Comparison of ENCODE assay signal across 27 cellular contexts in the genomic region with DNA sequence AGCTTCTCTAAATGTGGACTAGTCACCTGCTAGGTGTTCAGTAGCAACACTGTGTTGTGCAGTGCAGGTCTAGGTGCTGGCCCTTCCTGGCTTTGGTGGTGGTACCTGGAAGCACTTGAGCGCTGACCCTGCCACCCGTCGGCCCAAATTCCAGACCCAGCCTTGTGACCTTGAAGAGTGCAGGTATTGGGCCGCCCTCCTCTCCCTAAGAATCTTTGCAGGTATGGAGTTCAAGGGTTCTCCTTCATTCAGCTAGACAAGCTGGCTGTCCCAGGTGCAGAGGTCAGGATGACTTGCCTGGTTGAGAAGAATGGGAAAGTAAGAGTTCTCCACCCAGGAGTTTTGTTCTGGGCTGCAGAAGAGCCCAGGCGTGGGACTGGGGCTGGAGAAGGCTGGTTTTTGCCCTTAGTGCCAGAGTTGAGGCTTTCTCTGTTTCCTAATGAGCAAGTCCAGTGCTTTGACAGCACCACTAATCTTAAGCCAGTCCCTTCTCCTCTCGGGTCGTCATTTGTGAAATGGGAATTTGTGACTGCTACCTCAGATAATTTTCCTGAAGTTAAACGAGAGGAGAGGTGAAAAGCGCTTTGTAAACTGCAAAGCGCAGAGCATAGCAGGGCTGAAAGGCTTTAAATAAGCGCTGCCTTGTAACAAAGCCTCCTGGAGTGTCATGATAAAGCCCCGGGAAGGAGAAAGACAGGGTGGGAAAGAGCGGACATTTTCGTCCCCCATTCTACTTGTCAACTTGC. TPM values are rescaled to one million over a fixed set of nuclear protein-coding genes. Genes with fewer than 3 reads are reported as not detected.
DNase-seq lines count a peak whose midpoint lies in the region; ATAC-seq, FAIRE-seq and TF ChIP-seq lines count a peak whose summit lies in the region.
"Had no signal": no experiment of that assay in that cellular context is flagged by ENCODE, and none has a peak within 500 bp of the region (broad histone marks: within the 10 kb centered on the region; RNA-seq: fewer than 3 reads in every experiment).

No MANE protein-coding gene starts in this region.

- H3K9me3 ChIP-seq in HepG2 (ENCODE audit: low read length) (no peaks in the 10 kb centered on the region), right lobe of liver (no peaks in the 10 kb centered on the region), endodermal cell (ENCODE audit: control insufficient read depth, low read length) (no peaks in the 10 kb centered on the region), WERI-Rb-1 (ENCODE audit: severe bottlenecking) (no peaks in the 10 kb centered on the region)

- H3K36me3 ChIP-seq in HepG2 (replicated peaks in 1 of 2; ENCODE audit: control insufficient read depth in 1 of 2, insufficient read depth in 2 of 2, low read length in 2 of 2) = no peaks in the 10 kb centered on the region
- no peaks in the 10 kb centered on the region for H3K36me3 ChIP-seq in right lobe of liver
- H3K36me3 ChIP-seq in endodermal cell (ENCODE audit: control insufficient read depth, insufficient read depth, low read length) = no peaks in the 10 kb centered on the region
- peaks cover 6% of the 10 kb centered on the region for H3K36me3 ChIP-seq in WERI-Rb-1

- peak overlapping the region; percentile 43 for H3K4me3 Mint-ChIP-seq in endodermal cell
- H3K4me3 Mint-ChIP-seq in nephron = peak overlapping the region in 2 of 3 experiments; percentile 22 to 47
- H3K4me3 Mint-ChIP-seq: natural killer cell; T-helper 1 cell treated with Interleukin-12 subunit alpha and Interleukin-12 subunit beta and Interleukin-4 antibody, amounts not matched to agents 30 μg/mL and 1 μg/mL, for 36 hours had no signal

- H2AFZ ChIP-seq in HepG2 (ENCODE audit: low read length) = no peak overlapping the region

- POLR2A ChIA-PET in HepG2 (lab: Yijun Ruan, JAX) = no interaction called here

- H4K20me1 ChIP-seq in HepG2 (ENCODE audit: insufficient read depth, low read length) = no peaks in the 10 kb centered on the region

- H3K27ac Mint-ChIP-seq in endodermal cell (no peak overlapping the region), nephron (no peak overlapping the region)
- H3K27ac Mint-ChIP-seq: activated naive CD4-positive, alpha-beta T cell treated with anti-CD3 and anti-CD28 coated beads, Interleukin-2, amount 50 U/mL, for 24 hours; natural killer cell; progenitor cell of endocrine pancreas; T-helper 1 cell treated with Interleukin-12 subunit alpha and Interleukin-12 subunit beta and Interleukin-4 antibody, amounts not matched to agents 30 μg/mL and 1 μg/mL, for 36 hours had no signal

- BruUV-seq in HepG2 (replicated peaks; lab: Mats Ljungman, UMichigan) = no TSS peak

- 38% methylated on average over 14 of the region's 14 CpGs for WGBS in HepG2 (ENCODE audit: low lambda C conversion rate)
- WGBS in right lobe of liver (ENCODE audit: insufficient coverage, low coverage, low lambda C conversion rate, missing lambda C conversion rate) = 16% methylated on average over 14 of the region's 14 CpGs
- 7 to 8% methylated on average over 11 to 14 of the region's 14 CpGs for WGBS in endodermal cell (ENCODE audit: insufficient coverage in 1 of 2, insufficient read length in 1 of 2), 2 experiments

- TF ChIP-seq CTCF in HepG2 (CRISPR knock-in tag; IDR thresholded peaks at IDR 0.05) (no peak), right lobe of liver (IDR thresholded peaks at IDR 0.05) (no peak), endodermal cell (conservative IDR thresholded peaks at IDR 0.05) (no peak), nephron (IDR thresholded peaks at IDR 0.05; ENCODE audit: unreplicated experiment in 3 of 3) (no peak), WERI-Rb-1 (IDR thresholded peaks at IDR 0.05; ENCODE audit: low read depth, low read length) (no peak)

- in situ Hi-C loops in HepG2 (cut with HindIII; ENCODE audit: extremely low pct_ligation_motif_present, low pct_unique_long_range_greater_than_20kb) = no loop called here

- CTCF ChIA-PET in HepG2 (lab: Yijun Ruan, JAX; ENCODE audit: low intra/inter-chr PET ratio, low total read pairs) = no interaction called here

- DNase-seq in HepG2 (ENCODE audit: low spot score) (no peak), right lobe of liver (no peak), endodermal cell (peak; percentile 59), WERI-Rb-1 (no peak)
- DNase-seq in stimulated activated CD8-positive, alpha-beta memory T cell treated with anti-CD3 and anti-CD28 coated beads, Interleukin-4, amount 100 ng/mL, for 48 hours = no peak
- DNase-seq: ACHN; activated CD4-positive, alpha-beta T cell treated with anti-CD3 and anti-CD28 coated beads for 4 hours; aorta; cerebellar nuclear complex; DMS53; GF-D8; HCEC 1CT; left cardiac atrium; natural killer cell; NCI-H2081; NCI-H82; substantia nigra had no signal

- H3K4me1 ChIP-seq in HepG2 (ENCODE audit: insufficient read depth, low read length) (no peaks in the 10 kb centered on the region; the same call in 1 of the 2 replicates), right lobe of liver (peaks cover 0 to 17% (median 0%) of the 10 kb centered on the region in 4 donors), endodermal cell (ENCODE audit: control insufficient read depth, insufficient read depth, low read length) (peaks cover 17% of the 10 kb centered on the region)

- H3K27me3 Mint-ChIP-seq in endodermal cell (ENCODE audit: insufficient read depth) = peaks cover 93% of the 10 kb centered on the region
- peaks cover 95% of the 10 kb centered on the region for H3K27me3 Mint-ChIP-seq in nephron (ENCODE audit: low read depth)

- H3K9me3 Mint-ChIP-seq in endodermal cell = no peaks in the 10 kb centered on the region
- no peaks in the 10 kb centered on the region for H3K9me3 Mint-ChIP-seq in nephron
- H3K9me3 Mint-ChIP-seq: activated naive CD4-positive, alpha-beta T cell treated with anti-CD3 and anti-CD28 coated beads, Interleukin-2, amount 50 U/mL, for 24 hours; natural killer cell; T-helper 1 cell treated with Interleukin-12 subunit alpha and Interleukin-12 subunit beta and Interleukin-4 antibody, amounts not matched to agents 30 μg/mL and 1 μg/mL, for 36 hours had no signal

- H3K36me3 Mint-ChIP-seq in endodermal cell (ENCODE audit: low read depth) (no peaks in the 10 kb centered on the region), nephron (ENCODE audit: low read depth) (no peaks in the 10 kb centered on the region)
- H3K36me3 Mint-ChIP-seq: activated naive CD4-positive, alpha-beta T cell treated with anti-CD3 and anti-CD28 coated beads, Interleukin-2, amount 50 U/mL, for 24 hours; natural killer cell had no signal

- H3K4me3 ChIP-seq in HepG2 (replicated peaks in 1 of 3; ENCODE audit: insufficient read depth in 1 of 3, low read depth in 2 of 3, low read length in 3 of 3) (no peak overlapping the region), right lobe of liver (no peak overlapping the region), endodermal cell (ENCODE audit: low read length) (peak overlapping the region; percentile 42), WERI-Rb-1 (ENCODE audit: low read depth, low read length) (no peak overlapping the region)
- H3K4me3 ChIP-seq: K562 had no signal

- H3K4me1 Mint-ChIP-seq in endodermal cell (peaks cover 14% of the 10 kb centered on the region), nephron (peaks cover 5% of the 10 kb centered on the region)

- no peak for FAIRE-seq in HepG2 (lab: Jason Lieb, UNC)
- FAIRE-seq: K562 had no signal

- H3K27me3 ChIP-seq in HepG2 (ENCODE audit: control insufficient read depth in 1 of 2, insufficient read depth in 2 of 2, low read length in 2 of 2) (peaks cover 6 to 49% of the 10 kb centered on the region in 2 experiments; a peak in 4 of 5 replicates), right lobe of liver (peaks cover 17 to 39% of the 10 kb centered on the region in 2 donors), endodermal cell (ENCODE audit: control insufficient read depth, insufficient read depth, low read length, poor library complexity, severe bottlenecking) (peaks cover 100% of the 10 kb centered on the region), WERI-Rb-1 (ENCODE audit: insufficient read depth, low read depth, severe bottlenecking) (peaks cover 12% of the 10 kb centered on the region)

- H3K27ac ChIP-seq in HepG2 (ENCODE audit: extremely low read length, insufficient read depth, low read length) = no peak overlapping the region
- no peak overlapping the region for H3K27ac ChIP-seq in right lobe of liver
- no peak overlapping the region for H3K27ac ChIP-seq in endodermal cell (ENCODE audit: low read depth, low read length)
- no peak overlapping the region for H3K27ac ChIP-seq in WERI-Rb-1
- H3K27ac ChIP-seq: SK-N-MC had no signal

- 0 out of 2 replicates have a peak overlapping the region, but pooled peaks have one; percentile 24 for H3K4me2 ChIP-seq in HepG2 (ENCODE audit: low read depth, low read length)

- ATAC-seq in HepG2 (no peak), right lobe of liver (no peak), GM19351 (IDR thresholded peaks at IDR 0.05; ENCODE audit: unreplicated experiment) (no peak), HG02885 (IDR thresholded peaks at IDR 0.05; ENCODE audit: poor library complexity, unreplicated experiment) (no peak)
- ATAC-seq: K562, left cardiac atrium, natural killer cell had no signal

- no peaks in the 10 kb centered on the region for H3K79me2 ChIP-seq in HepG2 (ENCODE audit: insufficient read depth, low read length)

- TF ChIP-seq EP300 in HepG2 (IDR thresholded peaks at IDR 0.05; ENCODE audit: low read depth in 2 of 2, low read length in 2 of 2) (no peak), HepG2 (CRISPR knock-in tag; IDR thresholded peaks at IDR 0.05; ENCODE audit: borderline replicate concordance) (no peak)

- no peak for TF ChIP-seq POLR2A in HepG2 (IDR thresholded peaks at IDR 0.05; ENCODE audit: insufficient read depth in 1 of 2, low read depth in 2 of 2, low read length in 2 of 2)
- TF ChIP-seq POLR2A in right lobe of liver (IDR thresholded peaks at IDR 0.05) = no peak

- TF ChIP-seq RAD21 in HepG2 (CRISPR knock-in tag; IDR thresholded peaks at IDR 0.05) = no peak

- intact Hi-C loops in HepG2 (cut with micrococcal nuclease; ENCODE audit: unreplicated experiment) (no loop called here), right lobe of liver (cut with DNase I) (no loop called here)

- H3K9ac ChIP-seq in HepG2 (ENCODE audit: insufficient read depth, low read depth, low read length) (no peak overlapping the region), endodermal cell (ENCODE audit: extremely low read depth, low read length, poor library complexity, severe bottlenecking) (no peak overlapping the region)

RNA-seq across cellular contexts. Expression of gene FOXE1, which starts 4.0 kb away (rescaled TPM):
- not detected in 2 replicates for total RNA-seq in HepG2 (2016; rRNA removed; fragmentation: Illumina TruSeq; extraction: Trizol)
- total RNA-seq in HepG2 (2016; cell fraction: cytosol; rRNA removed; fragmentation: Illumina TruSeq; extraction: Trizol; ENCODE audit: low read depth) = not detected in 2 replicates
- not detected in 2 replicates for total RNA-seq in HepG2 (2016; cell fraction: insoluble cytoplasmic fraction; rRNA removed; fragmentation: Illumina TruSeq; extraction: Trizol)
- not detected in 2 replicates for total RNA-seq in HepG2 (2016; cell fraction: membrane; rRNA removed; fragmentation: Illumina TruSeq; extraction: Trizol)
- total RNA-seq in HepG2 (2016; cell fraction: nucleus; rRNA removed; fragmentation: Illumina TruSeq; extraction: Trizol) = not detected in 2 replicates
- polyA plus RNA-seq in HepG2 (2011; rRNA removed) = not detected in 2 replicates
- polyA plus RNA-seq in HepG2 (2011; cell fraction: cytosol; rRNA removed) = not detected in 2 replicates
- polyA plus RNA-seq in HepG2 (2011; cell fraction: nucleus; rRNA removed) = not detected in 2 replicates
- polyA plus RNA-seq in HepG2 (2012) = 0.04 TPM in 1 of 2 replicates, not detected in the other
- not detected in 2 replicates for polyA plus RNA-seq in HepG2 (2016; cell fraction: cytosol; fragmentation: Illumina TruSeq; extraction: Trizol; ENCODE audit: low read depth)
- not detected in 2 replicates for polyA plus RNA-seq in HepG2 (2016; cell fraction: insoluble cytoplasmic fraction; fragmentation: Illumina TruSeq; extraction: Trizol; ENCODE audit: low read depth)
- not detected in 2 replicates for polyA plus RNA-seq in HepG2 (2016; cell fraction: membrane; fragmentation: Illumina TruSeq; extraction: Trizol; ENCODE audit: low read depth)
- polyA plus RNA-seq in HepG2 (2016; cell fraction: nucleus; fragmentation: Illumina TruSeq; extraction: Trizol; ENCODE audit: insufficient read depth, low read depth) = not detected in 2 replicates
- polyA minus RNA-seq in HepG2 (2011; rRNA and poly(A)+ RNA removed; ENCODE audit: low replicate concordance) = 1.2 TPM in 1 of 2 replicates, not detected in the other
- polyA minus RNA-seq in HepG2 (2011; cell fraction: cytosol; rRNA and poly(A)+ RNA removed) = not detected in 2 replicates
- not detected in 2 replicates for polyA minus RNA-seq in HepG2 (2011; cell fraction: nucleus; rRNA and poly(A)+ RNA removed)
- total RNA-seq in right lobe of liver = not detected
- total RNA-seq in endodermal cell = not detected
- polyA plus RNA-seq in endodermal cell (2013, experiment 1 of 2) = not detected
- polyA plus RNA-seq in endodermal cell (2013, experiment 2 of 2) = 0.21 TPM
- total RNA-seq: aorta, K562, left cardiac atrium, MCF 10A, mesenteric fat pad, natural killer cell had no signal
- polyA plus RNA-seq: aorta, K562 had no signal
